Comparison of ENCODE assay signal across 1 cellular context in the genomic region with DNA sequence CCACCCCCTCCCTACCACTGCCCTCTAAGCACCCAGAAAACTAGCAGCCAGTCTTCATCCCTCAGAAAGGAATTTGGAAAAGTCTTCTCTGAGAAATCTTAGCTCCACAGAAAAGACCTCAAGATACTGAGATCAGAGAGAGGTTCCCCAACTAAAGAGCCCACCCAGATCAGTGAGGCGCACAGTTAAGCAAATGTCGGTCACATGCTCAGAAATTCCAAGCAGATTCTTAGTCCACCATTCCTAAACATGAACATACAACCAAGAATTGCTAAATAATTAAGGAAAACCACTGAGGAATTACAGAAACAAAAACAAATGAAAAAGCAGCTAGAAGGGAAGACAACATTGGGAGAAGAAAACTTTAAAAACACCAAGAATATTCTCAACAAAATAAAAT.
TF ChIP-seq lines count a peak whose summit lies in the region.

No MANE protein-coding gene starts in this region.

TF ChIP-seq in WTC11, 78 proteins besides CTCF, POLR2A, EP300 and RAD21 (continued from another document):
- TF ChIP-seq NFYB (CRISPR knock-in tag; conservative IDR thresholded peaks at IDR 0.05; ENCODE audit: low read depth) (no peak), ETV6 (CRISPR knock-in tag; IDR thresholded peaks at IDR 0.05) (no peak), ZNF317 (CRISPR knock-in tag; IDR thresholded peaks at IDR 0.05; ENCODE audit: borderline replicate concordance, low read depth) (no peak), ZNF671 (CRISPR knock-in tag; IDR thresholded peaks at IDR 0.05) (no peak), FOXP1 (CRISPR knock-in tag; IDR thresholded peaks at IDR 0.05; ENCODE audit: borderline replicate concordance) (no peak), NR3C1 (CRISPR knock-in tag; conservative IDR thresholded peaks at IDR 0.05; ENCODE audit: low read depth) (no peak)
- TF ChIP-seq, protein P1, sequence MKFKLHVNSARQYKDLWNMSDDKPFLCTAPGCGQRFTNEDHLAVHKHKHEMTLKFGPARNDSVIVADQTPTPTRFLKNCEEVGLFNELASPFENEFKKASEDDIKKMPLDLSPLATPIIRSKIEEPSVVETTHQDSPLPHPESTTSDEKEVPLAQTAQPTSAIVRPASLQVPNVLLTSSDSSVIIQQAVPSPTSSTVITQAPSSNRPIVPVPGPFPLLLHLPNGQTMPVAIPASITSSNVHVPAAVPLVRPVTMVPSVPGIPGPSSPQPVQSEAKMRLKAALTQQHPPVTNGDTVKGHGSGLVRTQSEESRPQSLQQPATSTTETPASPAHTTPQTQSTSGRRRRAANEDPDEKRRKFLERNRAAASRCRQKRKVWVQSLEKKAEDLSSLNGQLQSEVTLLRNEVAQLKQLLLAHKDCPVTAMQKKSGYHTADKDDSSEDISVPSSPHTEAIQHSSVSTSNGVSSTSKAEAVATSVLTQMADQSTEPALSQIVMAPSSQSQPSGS (CRISPR knock-in tag; IDR thresholded peaks at IDR 0.05; ENCODE audit: borderline replicate concordance, low read depth): no peak
- TF ChIP-seq, protein P2, sequence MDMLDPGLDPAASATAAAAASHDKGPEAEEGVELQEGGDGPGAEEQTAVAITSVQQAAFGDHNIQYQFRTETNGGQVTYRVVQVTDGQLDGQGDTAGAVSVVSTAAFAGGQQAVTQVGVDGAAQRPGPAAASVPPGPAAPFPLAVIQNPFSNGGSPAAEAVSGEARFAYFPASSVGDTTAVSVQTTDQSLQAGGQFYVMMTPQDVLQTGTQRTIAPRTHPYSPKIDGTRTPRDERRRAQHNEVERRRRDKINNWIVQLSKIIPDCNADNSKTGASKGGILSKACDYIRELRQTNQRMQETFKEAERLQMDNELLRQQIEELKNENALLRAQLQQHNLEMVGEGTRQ (CRISPR knock-in tag; IDR thresholded peaks at IDR 0.05): no peak
- TF ChIP-seq, protein P3, sequence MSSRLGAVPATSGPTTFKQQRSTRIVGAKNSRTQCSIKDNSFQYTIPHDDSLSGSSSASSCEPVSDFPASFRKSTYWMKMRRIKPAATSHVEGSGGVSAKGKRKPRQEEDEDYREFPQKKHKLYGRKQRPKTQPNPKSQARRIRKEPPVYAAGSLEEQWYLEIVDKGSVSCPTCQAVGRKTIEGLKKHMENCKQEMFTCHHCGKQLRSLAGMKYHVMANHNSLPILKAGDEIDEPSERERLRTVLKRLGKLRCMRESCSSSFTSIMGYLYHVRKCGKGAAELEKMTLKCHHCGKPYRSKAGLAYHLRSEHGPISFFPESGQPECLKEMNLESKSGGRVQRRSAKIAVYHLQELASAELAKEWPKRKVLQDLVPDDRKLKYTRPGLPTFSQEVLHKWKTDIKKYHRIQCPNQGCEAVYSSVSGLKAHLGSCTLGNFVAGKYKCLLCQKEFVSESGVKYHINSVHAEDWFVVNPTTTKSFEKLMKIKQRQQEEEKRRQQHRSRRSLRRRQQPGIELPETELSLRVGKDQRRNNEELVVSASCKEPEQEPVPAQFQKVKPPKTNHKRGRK (CRISPR knock-in tag; IDR thresholded peaks at IDR 0.05; ENCODE audit: borderline replicate concordance): no peak
- TF ChIP-seq, protein P4, sequence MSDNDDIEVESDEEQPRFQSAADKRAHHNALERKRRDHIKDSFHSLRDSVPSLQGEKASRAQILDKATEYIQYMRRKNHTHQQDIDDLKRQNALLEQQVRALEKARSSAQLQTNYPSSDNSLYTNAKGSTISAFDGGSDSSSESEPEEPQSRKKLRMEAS (CRISPR knock-in tag; IDR thresholded peaks at IDR 0.05): no peak
